Comparison of ENCODE assay signal across 14 cellular contexts in the genomic region with DNA sequence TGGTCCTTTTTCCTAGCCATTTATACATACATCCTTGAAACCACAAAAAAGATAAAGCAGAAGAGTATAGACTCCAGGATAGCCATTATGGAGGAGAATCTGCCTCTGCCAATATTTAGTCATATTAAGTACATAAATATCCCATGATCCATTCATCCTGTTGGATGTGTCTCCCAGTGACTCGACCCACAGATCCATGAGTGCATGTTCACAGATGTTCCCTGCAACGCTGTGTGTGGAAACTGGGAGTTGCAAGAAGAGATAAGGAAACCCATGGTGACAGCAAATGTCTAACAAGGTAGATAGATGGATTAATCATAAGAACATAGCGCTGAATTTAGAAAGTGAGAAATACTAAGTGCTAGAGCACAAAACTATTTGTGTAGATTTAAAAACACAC. TPM values are rescaled to one million over a fixed set of nuclear protein-coding genes. Genes with fewer than 3 reads are reported as not detected.
A peak's percentile ranks its signal among the peaks of the same experiment; 100 is the strongest.
DNase-seq lines count a peak whose midpoint lies in the region; ATAC-seq and TF ChIP-seq lines count a peak whose summit lies in the region.
"Had no signal": no experiment of that assay in that cellular context is flagged by ENCODE, and none has a peak within 500 bp of the region (broad histone marks: within the 10 kb centered on the region; RNA-seq: fewer than 3 reads in every experiment).

No MANE protein-coding gene starts in this region.

- CTCF ChIA-PET in activated B cell treated with CpG ODN at 0.5 μM for 24 hours (lab: Charles Lee): no interaction called here

- no peaks in the 10 kb centered on the region for H3K9me3 Mint-ChIP-seq in activated B cell treated with CpG ODN at 0.5 μM for 24 hours

- no peaks in the 10 kb centered on the region for H3K27me3 Mint-ChIP-seq in activated B cell treated with CpG ODN at 0.5 μM for 24 hours

- intact Hi-C loops in activated B cell treated with CpG ODN at 0.5 μM for 24 hours (cut with micrococcal nuclease): loop anchor here (2.0 kb wide), 1 partner anchor 76 kb away; no protein-coding TSS in a partner anchor

- POLR2A ChIA-PET in activated B cell treated with CpG ODN at 0.5 μM for 24 hours (lab: Charles Lee): no interaction called here

- DNase-seq in NOMO-1 treated with DMSO at 0.1 percent for 48 hours (lab: John Stamatoyannopoulos, UW; ENCODE audit: unreplicated experiment): peak; percentile 19
- DNase-seq in NOMO-1 treated with dmso at 0.1 percent for 144 hours (lab: John Stamatoyannopoulos, UW; ENCODE audit: unreplicated experiment): no peak
- DNase-seq in EL: peak; percentile 48
- no peak for DNase-seq in activated B cell treated with CpG ODN at 0.5 μM for 24 hours
- DNase-seq in fibroblast of peridontal ligament (ENCODE audit: extremely low read depth): peak; percentile 18
- no peak for DNase-seq in NCI-H526 (lab: John Stamatoyannopoulos, UW)
- no peak for DNase-seq in putamen (ENCODE audit: low spot score)
- DNase-seq: cortex of kidney, left colon, mucosa of descending colon, NCI-H1930, NCI-H524, SW 1271 had no signal

- peak overlapping the region; percentile 64 for H3K27ac Mint-ChIP-seq in activated B cell treated with CpG ODN at 0.5 μM for 24 hours

- peaks cover 44% of the 10 kb centered on the region for H3K4me1 Mint-ChIP-seq in activated B cell treated with CpG ODN at 0.5 μM for 24 hours

- H3K36me3 Mint-ChIP-seq in activated B cell treated with CpG ODN at 0.5 μM for 24 hours (ENCODE audit: low read depth): no peaks in the 10 kb centered on the region

- TF ChIP-seq CTCF in activated B cell treated with CpG ODN at 0.5 μM for 24 hours (IDR thresholded peaks at IDR 0.05): no peak

- peak overlapping the region; percentile 24 for H3K4me3 Mint-ChIP-seq in activated B cell treated with CpG ODN at 0.5 μM for 24 hours

- ATAC-seq in activated B cell treated with CpG ODN at 0.5 μM for 24 hours (ENCODE audit: low read depth) (no peak), GM18868 (IDR thresholded peaks at IDR 0.05; ENCODE audit: unreplicated experiment) (no peak)

RNA-seq across cellular contexts. Expression of gene STK39, which starts 34.5 kb away (rescaled TPM):
- total RNA-seq in activated B cell treated with CpG ODN at 0.5 μM for 24 hours: 17.8 and 18.5 TPM in 2 replicates

Comparison
In these comparisons a context has a peak if more than half of its experiments do, and no peak if none do; other contexts are left out.
1. DNase-seq: peak in NOMO-1 treated with DMSO at 0.1 percent for 48 hours (single experiment), EL (single experiment) and fibroblast of peridontal ligament (single experiment); none in NOMO-1 treated with dmso at 0.1 percent for 144 hours (single experiment), activated B cell treated with CpG ODN at 0.5 μM for 24 hours (single experiment), NCI-H526 (0 of 2) and putamen (single experiment).